8 cellular contexts compared by ENCODE assay signal in the genomic region with DNA sequence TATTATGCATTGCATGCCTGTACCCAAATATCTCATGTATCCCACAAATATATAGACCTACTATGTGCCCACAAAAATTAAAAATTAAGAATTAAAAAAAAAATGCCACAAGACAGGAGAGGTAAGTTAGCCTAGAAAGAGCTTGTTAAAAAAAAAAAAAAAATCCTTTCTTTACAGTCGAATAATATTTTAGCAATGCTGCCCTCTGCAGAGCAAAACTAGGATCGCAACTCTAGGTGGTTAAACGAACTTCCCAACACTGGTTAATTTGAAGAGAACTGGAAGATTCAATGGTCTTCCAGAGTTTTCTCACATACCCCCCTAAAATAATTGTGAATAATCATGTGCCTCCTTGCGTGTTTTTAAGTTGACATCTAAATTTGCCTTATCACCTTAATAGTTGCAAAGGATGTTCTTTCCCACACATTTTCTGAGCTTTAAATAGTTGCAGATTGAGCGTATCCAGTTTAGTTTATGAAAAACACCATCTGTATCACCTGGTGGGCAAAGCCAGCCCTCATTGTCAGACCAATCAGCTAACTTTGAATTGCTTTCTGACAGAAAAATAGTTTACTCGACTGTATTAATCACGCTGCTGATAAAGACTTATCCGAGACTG. TPM values are rescaled to one million over a fixed set of nuclear protein-coding genes. Genes with fewer than 3 reads are reported as not detected.
DNase-seq lines count a peak whose midpoint lies in the region; ATAC-seq and TF ChIP-seq lines count a peak whose summit lies in the region.

No MANE protein-coding gene starts in this region.

- H3K9me3 ChIP-seq in HEK293 (ENCODE audit: control insufficient read depth, insufficient read depth, low read depth, low read length) (no peaks in the 10 kb centered on the region), OCI-LY1 (ENCODE audit: low read length) (no peaks in the 10 kb centered on the region), fibroblast of lung (ENCODE audit: control insufficient read depth, insufficient read depth, low read depth, low read length) (no peaks in the 10 kb centered on the region), neural progenitor cell (ENCODE audit: low read depth) (no peaks in the 10 kb centered on the region), thyroid gland (no peaks in the 10 kb centered on the region)

- no peaks in the 10 kb centered on the region for H3K9me3 Mint-ChIP-seq in neural progenitor cell

- H3K27ac ChIP-seq in HEK293 (ENCODE audit: extremely low read depth, low read depth, low read length) (no peak overlapping the region), OCI-LY1 (ENCODE audit: low read depth, low read length, poor library complexity, severe bottlenecking) (peak overlapping the region; percentile 91), fibroblast of lung (ENCODE audit: insufficient read depth, low read length) (no peak overlapping the region), neural progenitor cell (no peak overlapping the region), thyroid gland (no peak overlapping the region)

- H3K4me3 Mint-ChIP-seq in neural progenitor cell: no peak overlapping the region

- no peaks in the 10 kb centered on the region for H3K9me2 ChIP-seq in OCI-LY1 (ENCODE audit: low read depth, low read length)

- H3K27ac Mint-ChIP-seq in neural progenitor cell: no peak overlapping the region

- no peaks in the 10 kb centered on the region for H3K36me3 Mint-ChIP-seq in neural progenitor cell

- CTCF ChIA-PET in HEK293 (lab: Yijun Ruan, JAX): interaction anchor here (0.6 to 3.2 kb wide), 22 partner anchors 10 to 747 kb away, joined by 3 to 30 read pairs (median 4); partner anchors contain the start of gene NUDT15

- DNase-seq in Ammon's horn (ENCODE audit: low spot score): peak; percentile 72
- peak; percentile 39 for DNase-seq in activated T-cell treated with anti-CD3 and anti-CD28 coated beads for 48 hours (ENCODE audit: low read depth)
- peak; percentile 36 to 71 for DNase-seq in fibroblast of lung (ENCODE audit: low read depth in 2 of 2)
- DNase-seq in neural progenitor cell (ENCODE audit: low spot score): peak; percentile 74
- peak; percentile 76 to 79 for DNase-seq in thyroid gland

- no peaks in the 10 kb centered on the region for H3K36me3 ChIP-seq in HEK293 (ENCODE audit: control insufficient read depth in 2 of 2, insufficient read depth in 1 of 2, low read length in 2 of 2)
- no peaks in the 10 kb centered on the region for H3K36me3 ChIP-seq in OCI-LY1 (ENCODE audit: insufficient read depth, low read length)
- H3K36me3 ChIP-seq in fibroblast of lung (ENCODE audit: control insufficient read depth, insufficient read depth, low read length): no peaks in the 10 kb centered on the region
- H3K36me3 ChIP-seq in neural progenitor cell: no peaks in the 10 kb centered on the region
- no peaks in the 10 kb centered on the region for H3K36me3 ChIP-seq in thyroid gland

- H3K4me1 ChIP-seq in HEK293 (ENCODE audit: control insufficient read depth, insufficient read depth, low read length): no peaks in the 10 kb centered on the region
- H3K4me1 ChIP-seq in OCI-LY1 (ENCODE audit: insufficient read depth, low read length, severe bottlenecking): peaks cover 21% of the 10 kb centered on the region
- no peaks in the 10 kb centered on the region for H3K4me1 ChIP-seq in fibroblast of lung (ENCODE audit: control insufficient read depth, extremely low read depth, insufficient read depth, low read length)
- peaks cover 12% of the 10 kb centered on the region for H3K4me1 ChIP-seq in neural progenitor cell
- peaks cover 2 to 25% of the 10 kb centered on the region in 2 donors for H3K4me1 ChIP-seq in thyroid gland

- TF ChIP-seq CTCF in HEK293 (tag by site-specific recombination; IDR thresholded peaks at IDR 0.05): no peak
- TF ChIP-seq CTCF in OCI-LY1 (IDR thresholded peaks at IDR 0.05; ENCODE audit: low read length): peak; percentile 82
- peak; percentile 64 to 74 for TF ChIP-seq CTCF in fibroblast of lung (conservative IDR thresholded peaks at IDR 0.05 in 1 of 2, IDR thresholded peaks at IDR 0.05 in 1 of 2; ENCODE audit: low read depth in 1 of 2, low read length in 2 of 2)
- peak; percentile 84 for TF ChIP-seq CTCF in neural progenitor cell (IDR thresholded peaks at IDR 0.05)
- peak; percentile 26 to 90 (median 74) for TF ChIP-seq CTCF in thyroid gland (IDR thresholded peaks at IDR 0.05)

- H3K4me1 Mint-ChIP-seq in neural progenitor cell: peaks cover 9% of the 10 kb centered on the region

- no peaks in the 10 kb centered on the region for H4K20me1 ChIP-seq in OCI-LY1 (ENCODE audit: insufficient read depth, low read length)
- H4K20me1 ChIP-seq in fibroblast of lung (ENCODE audit: control insufficient read depth, extremely low read depth, insufficient read depth, low read length): no peaks in the 10 kb centered on the region
- H4K20me1 ChIP-seq in neural progenitor cell (ENCODE audit: low read depth): no peaks in the 10 kb centered on the region

- H3K9ac ChIP-seq in OCI-LY1 (ENCODE audit: low read length) (no peak overlapping the region), fibroblast of lung (ENCODE audit: insufficient read depth, low read length) (no peak overlapping the region), neural progenitor cell (no peak overlapping the region)

- H3K27me3 Mint-ChIP-seq in neural progenitor cell (ENCODE audit: insufficient read depth, low read depth): peaks cover 7% of the 10 kb centered on the region

- H3K4me2 ChIP-seq in OCI-LY1 (ENCODE audit: low read length): no peak overlapping the region
- H3K4me2 ChIP-seq in fibroblast of lung (ENCODE audit: extremely low read depth, insufficient read depth, low read length): no peak overlapping the region
- no peak overlapping the region for H3K4me2 ChIP-seq in neural progenitor cell

- POLR2A ChIA-PET in HEK293 (lab: Yijun Ruan, JAX): interaction anchor here (0.9 kb wide), 1 partner anchor 542 kb away, joined by 4 read pairs; no protein-coding TSS in a partner anchor

- no peak overlapping the region for H3K4me3 ChIP-seq in HEK293 (ENCODE audit: low read depth, low read length)
- H3K4me3 ChIP-seq in OCI-LY1 (ENCODE audit: low read depth, low read length, poor library complexity, severe bottlenecking): no peak overlapping the region
- H3K4me3 ChIP-seq in fibroblast of lung (replicated peaks in 1 of 4; ENCODE audit: control extremely low read depth in 1 of 4, insufficient read depth in 1 of 4, low read depth in 3 of 4, low read length in 4 of 4): no peak overlapping the region
- no peak overlapping the region for H3K4me3 ChIP-seq in neural progenitor cell
- H3K4me3 ChIP-seq in thyroid gland (replicated peaks in 1 of 3): no peak overlapping the region

- H3F3A ChIP-seq in OCI-LY1 (ENCODE audit: insufficient read depth, low read length): no peaks in the 10 kb centered on the region
- H3F3A ChIP-seq in neural progenitor cell (ENCODE audit: low read depth): peaks cover 5% of the 10 kb centered on the region

- WGBS in thyroid gland, 2 donors: 48 to 49% methylated on average over 8 of the region's 8 CpGs

- H3K27me3 ChIP-seq in OCI-LY1 (ENCODE audit: insufficient read depth, low read length) (no peaks in the 10 kb centered on the region), fibroblast of lung (ENCODE audit: control insufficient read depth, insufficient read depth, low read length) (peaks cover 8% of the 10 kb centered on the region), neural progenitor cell (no peaks in the 10 kb centered on the region), thyroid gland (no peaks in the 10 kb centered on the region)

- intact Hi-C loops in thyroid gland (cut with DNase I): loop anchor here (5.0 to 10.0 kb wide), 3 partner anchors 248 to 455 kb away; partner anchors contain the start of gene ITM2B

- H2AFZ ChIP-seq in OCI-LY1 (ENCODE audit: low read length): no peak overlapping the region
- H2AFZ ChIP-seq in fibroblast of lung (ENCODE audit: low read length): no peak overlapping the region
- H2AFZ ChIP-seq in neural progenitor cell (replicated peaks): peak overlapping the region; percentile 89

- ATAC-seq in HG03571 (IDR thresholded peaks at IDR 0.05; ENCODE audit: unreplicated experiment): no peak

- TF ChIP-seq POLR2A in thyroid gland (IDR thresholded peaks at IDR 0.05): no peak

- H3K79me2 ChIP-seq in OCI-LY1 (ENCODE audit: insufficient read depth, low read length) (no peaks in the 10 kb centered on the region), fibroblast of lung (ENCODE audit: control insufficient read depth, insufficient read depth, low read length) (no peaks in the 10 kb centered on the region), neural progenitor cell (ENCODE audit: low read depth) (no peaks in the 10 kb centered on the region)

TF ChIP-seq in HEK293, 187 proteins besides CTCF, POLR2A, EP300 and RAD21 (continues in another document):
- TF ChIP-seq BCL6B (tag by site-specific recombination; IDR thresholded peaks at IDR 0.05) (no peak), ZNF560 (tag by site-specific recombination; IDR thresholded peaks at IDR 0.05; ENCODE audit: borderline replicate concordance) (no peak), ZNF654 (tag by site-specific recombination; IDR thresholded peaks at IDR 0.05; ENCODE audit: low read depth) (peak; percentile 68), SP3 (tag by site-specific recombination; IDR thresholded peaks at IDR 0.05) (no peak), ZNF19 (tag by site-specific recombination; IDR thresholded peaks at IDR 0.05; ENCODE audit: low read depth) (no peak), KLF10 (tag by site-specific recombination; IDR thresholded peaks at IDR 0.05) (no peak), OSR2 (tag by site-specific recombination; IDR thresholded peaks at IDR 0.05) (no peak), GLI4 (tag by site-specific recombination; IDR thresholded peaks at IDR 0.05) (no peak)

RNA-seq across cellular contexts. Expression of gene RCBTB2, which starts 47.4 kb away (rescaled TPM):
- 6.9 and 8.4 TPM in 2 replicates for total RNA-seq in fibroblast of lung
- polyA plus RNA-seq in fibroblast of lung: 6.0 and 9.6 TPM in 2 replicates
- 4.7 and 6.0 TPM in 2 replicates for polyA plus RNA-seq in fibroblast of lung (2012)
- polyA minus RNA-seq in fibroblast of lung (ENCODE audit: low replicate concordance): 1.7 and 2.4 TPM in 2 replicates
- total RNA-seq in neural progenitor cell (ENCODE audit: low replicate concordance): 34.8 and 38.4 TPM in 2 replicates
- 10 to 100 TPM; 29.1 to 49.6 (median 34.9) TPM for total RNA-seq in thyroid gland
